20 cellular contexts compared by ENCODE assay signal in the genomic region with DNA sequence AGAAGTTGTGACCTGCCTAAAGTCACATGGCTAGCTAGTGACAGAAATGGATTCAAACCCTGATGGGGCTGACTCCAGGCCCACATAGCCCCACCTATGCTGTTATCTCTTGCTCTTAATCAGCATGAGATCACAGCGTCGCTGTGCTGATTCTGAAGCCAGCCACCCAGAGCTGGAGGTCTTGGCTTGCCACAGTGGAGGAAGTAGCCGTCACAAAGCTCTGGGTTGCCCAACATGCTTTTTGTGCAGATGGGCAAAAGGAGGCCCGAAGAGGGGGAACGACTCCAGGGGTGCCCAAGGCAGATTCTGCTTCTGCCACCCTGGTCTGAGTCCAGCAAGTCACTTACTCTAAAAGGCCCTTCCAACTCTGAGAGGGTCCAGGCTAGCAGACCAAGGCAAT. TPM values are rescaled to one million over a fixed set of nuclear protein-coding genes. Genes with fewer than 3 reads are reported as not detected.
DNase-seq lines count a peak whose midpoint lies in the region; ATAC-seq and TF ChIP-seq lines count a peak whose summit lies in the region.
"Had no signal": no experiment of that assay in that cellular context is flagged by ENCODE, and none has a peak within 500 bp of the region (broad histone marks: within the 10 kb centered on the region; RNA-seq: fewer than 3 reads in every experiment).

No MANE protein-coding gene starts in this region.

- peak overlapping the region in 3 of 11 experiments; percentile 3 to 27 (median 24); a peak in 6 of 22 replicates for H3K9ac ChIP-seq in BLaER1 treated with 17β-estradiol and CSF1 and Interleukin-3, amounts not matched to agents 10 nM and 100 nM
- H3K9ac ChIP-seq: BLaER1 had no signal

- POLR2A ChIA-PET in naive thymus-derived CD4-positive, alpha-beta T cell (lab: Charles Lee): no interaction called here

- intact Hi-C loops in dendritic cell treated with granulocyte-macrophage colony-stimulating factor and Interleukin-4, amounts not matched to agents 40 ng/mL and 50 ng/mL, for 4 days (cut with micrococcal nuclease): no loop called here
- intact Hi-C loops in naive thymus-derived CD4-positive, alpha-beta T cell (cut with micrococcal nuclease): no loop called here
- intact Hi-C loops in Calu3 (cut with micrococcal nuclease; ENCODE audit: unreplicated experiment): no loop called here

- peak overlapping the region in 10 of 11 experiments; percentile 66 to 91 (median 74); a peak in 20 of 22 replicates for H3K4me2 ChIP-seq in BLaER1 treated with 17β-estradiol and CSF1 and Interleukin-3, amounts not matched to agents 10 nM and 100 nM

- H3K4me3 Mint-ChIP-seq in dendritic cell treated with granulocyte-macrophage colony-stimulating factor and Interleukin-4, amounts not matched to agents 40 ng/mL and 50 ng/mL, for 4 days: no peak overlapping the region
- H3K4me3 Mint-ChIP-seq in naive thymus-derived CD4-positive, alpha-beta T cell: no peak overlapping the region
- H3K4me3 Mint-ChIP-seq in Calu3 (ENCODE audit: low read depth, unreplicated experiment): no peak overlapping the region
- H3K4me3 Mint-ChIP-seq: activated naive CD8-positive, alpha-beta T cell; natural killer cell; stimulated activated naive CD8-positive, alpha-beta T cell treated with anti-CD3 and anti-CD28 coated beads, Interleukin-15, Interleukin-2, amounts not matched to agents 100 ng/mL and 50 ng/mL, for 24 hours; type B pancreatic cell had no signal

- H3K9me3 ChIP-seq in BLaER1 treated with 17β-estradiol and CSF1 and Interleukin-3, amounts not matched to agents 10 nM and 100 nM (replicated peaks in 1 of 11): peaks cover 0 to 7% (median 3%) of the 10 kb centered on the region in 11 experiments; a peak in 7 of 22 replicates
- no peaks in the 10 kb centered on the region for H3K9me3 ChIP-seq in naive thymus-derived CD4-positive, alpha-beta T cell (ENCODE audit: control insufficient read depth in 2 of 3, low read length in 3 of 3)
- H3K9me3 ChIP-seq: BLaER1 had no signal

- DNase-seq in NOMO-1 treated with dmso at 0.1 percent for 144 hours (lab: John Stamatoyannopoulos, UW; ENCODE audit: unreplicated experiment): peak; percentile 89
- no peak for DNase-seq in naive thymus-derived CD4-positive, alpha-beta T cell
- DNase-seq in activated CD8-positive, alpha-beta memory T cell treated with anti-CD3 and anti-CD28 coated beads, Interleukin-2, amount 50 U/mL, for 48 hours: no peak
- DNase-seq in coronary artery (ENCODE audit: low spot score): no peak
- DNase-seq in Calu3: no peak
- DNase-seq in 8988T: no peak
- DNase-seq: HCEC 1CT; natural killer cell; NCI-H1092; NCI-H2107; NCI-H524 treated with DMSO at 0.1 percent for 48 hours; SJCRH30; stimulated activated CD4-positive, alpha-beta T cell treated with anti-CD3 and anti-CD28 coated beads, Interleukin-2, amount 100 ng/mL, for 48 hours had no signal

- H3K4me1 Mint-ChIP-seq in dendritic cell treated with granulocyte-macrophage colony-stimulating factor and Interleukin-4, amounts not matched to agents 40 ng/mL and 50 ng/mL, for 4 days (ENCODE audit: low read depth): peaks cover 52% of the 10 kb centered on the region
- peaks cover 0 to 7% (median 0%) of the 10 kb centered on the region in 7 donors for H3K4me1 Mint-ChIP-seq in naive thymus-derived CD4-positive, alpha-beta T cell
- no peaks in the 10 kb centered on the region for H3K4me1 Mint-ChIP-seq in Calu3 (ENCODE audit: low read depth, unreplicated experiment)
- H3K4me1 Mint-ChIP-seq: natural killer cell had no signal

- no peaks in the 10 kb centered on the region for H3K27me3 ChIP-seq in BLaER1 treated with 17β-estradiol and CSF1 and Interleukin-3, amounts not matched to agents 10 nM and 100 nM
- no peaks in the 10 kb centered on the region for H3K27me3 ChIP-seq in naive thymus-derived CD4-positive, alpha-beta T cell (ENCODE audit: control insufficient read depth in 2 of 2, insufficient read depth in 2 of 2, low read length in 2 of 2)
- H3K27me3 ChIP-seq: BLaER1 had no signal

- peak overlapping the region; percentile 40 for H3K27ac Mint-ChIP-seq in dendritic cell treated with granulocyte-macrophage colony-stimulating factor and Interleukin-4, amounts not matched to agents 40 ng/mL and 50 ng/mL, for 4 days
- H3K27ac Mint-ChIP-seq in naive thymus-derived CD4-positive, alpha-beta T cell: no peak overlapping the region
- H3K27ac Mint-ChIP-seq in Calu3 (ENCODE audit: unreplicated experiment): no peak overlapping the region
- H3K27ac Mint-ChIP-seq: activated naive CD8-positive, alpha-beta T cell; natural killer cell; stimulated activated naive CD8-positive, alpha-beta T cell treated with anti-CD3 and anti-CD28 coated beads, Interleukin-15, Interleukin-2, amounts not matched to agents 100 ng/mL and 50 ng/mL, for 24 hours; type B pancreatic cell had no signal

- H3K36me3 Mint-ChIP-seq in dendritic cell treated with granulocyte-macrophage colony-stimulating factor and Interleukin-4, amounts not matched to agents 40 ng/mL and 50 ng/mL, for 4 days (ENCODE audit: low read depth): no peaks in the 10 kb centered on the region
- H3K36me3 Mint-ChIP-seq in naive thymus-derived CD4-positive, alpha-beta T cell: no peaks in the 10 kb centered on the region
- H3K36me3 Mint-ChIP-seq in Calu3 (ENCODE audit: insufficient read depth, unreplicated experiment): no peaks in the 10 kb centered on the region
- H3K36me3 Mint-ChIP-seq: activated naive CD8-positive, alpha-beta T cell; natural killer cell; type B pancreatic cell had no signal

- peak overlapping the region in 9 of 11 experiments; percentile 20 to 72 (median 57); a peak in 16 of 22 replicates for H3K27ac ChIP-seq in BLaER1 treated with 17β-estradiol and CSF1 and Interleukin-3, amounts not matched to agents 10 nM and 100 nM
- H3K27ac ChIP-seq in naive thymus-derived CD4-positive, alpha-beta T cell (ENCODE audit: low read depth, low read length): no peak overlapping the region
- no peak overlapping the region for H3K27ac ChIP-seq in coronary artery
- H3K27ac ChIP-seq: BLaER1, SJCRH30 had no signal

- H3K9me3 Mint-ChIP-seq in dendritic cell treated with granulocyte-macrophage colony-stimulating factor and Interleukin-4, amounts not matched to agents 40 ng/mL and 50 ng/mL, for 4 days: no peaks in the 10 kb centered on the region
- no peaks in the 10 kb centered on the region for H3K9me3 Mint-ChIP-seq in naive thymus-derived CD4-positive, alpha-beta T cell
- no peaks in the 10 kb centered on the region for H3K9me3 Mint-ChIP-seq in Calu3 (ENCODE audit: low read depth, unreplicated experiment)
- H3K9me3 Mint-ChIP-seq: natural killer cell; stimulated activated naive CD8-positive, alpha-beta T cell treated with anti-CD3 and anti-CD28 coated beads, Interleukin-15, Interleukin-2, amounts not matched to agents 100 ng/mL and 50 ng/mL, for 24 hours; type B pancreatic cell had no signal

- no peak for TF ChIP-seq CTCF in coronary artery (IDR thresholded peaks at IDR 0.05)
- TF ChIP-seq CTCF in Calu3 (IDR thresholded peaks at IDR 0.05; ENCODE audit: unreplicated experiment): no peak

- CTCF ChIA-PET in naive thymus-derived CD4-positive, alpha-beta T cell (lab: Charles Lee): no interaction called here
- CTCF ChIA-PET in Calu3 (lab: Charles Lee): no interaction called here

- no TSS peak for BruUV-seq in Calu3 (replicated peaks; lab: Mats Ljungman, UMichigan)

- H3K27me3 Mint-ChIP-seq in dendritic cell treated with granulocyte-macrophage colony-stimulating factor and Interleukin-4, amounts not matched to agents 40 ng/mL and 50 ng/mL, for 4 days: peaks cover 2% of the 10 kb centered on the region
- peaks cover 0 to 5% (median 0%) of the 10 kb centered on the region in 5 donors for H3K27me3 Mint-ChIP-seq in naive thymus-derived CD4-positive, alpha-beta T cell
- H3K27me3 Mint-ChIP-seq in Calu3 (ENCODE audit: unreplicated experiment): peaks cover 44% of the 10 kb centered on the region
- H3K27me3 Mint-ChIP-seq: activated naive CD8-positive, alpha-beta T cell had no signal

- H3K4me1 ChIP-seq in BLaER1 treated with 17β-estradiol and CSF1 and Interleukin-3, amounts not matched to agents 10 nM and 100 nM: peaks cover 12 to 60% (median 36%) of the 10 kb centered on the region in 10 experiments
- H3K4me1 ChIP-seq in naive thymus-derived CD4-positive, alpha-beta T cell (ENCODE audit: control insufficient read depth in 2 of 2, insufficient read depth in 2 of 2, low read length in 2 of 2): no peaks in the 10 kb centered on the region

- H3K36me3 ChIP-seq in BLaER1 treated with 17β-estradiol and CSF1 and Interleukin-3, amounts not matched to agents 10 nM and 100 nM: no peaks in the 10 kb centered on the region
- no peaks in the 10 kb centered on the region for H3K36me3 ChIP-seq in naive thymus-derived CD4-positive, alpha-beta T cell (ENCODE audit: control insufficient read depth in 2 of 3, insufficient read depth in 3 of 3, low read length in 3 of 3)
- H3K36me3 ChIP-seq: BLaER1, SJCRH30 had no signal

- H4K20me1 ChIP-seq in BLaER1 treated with 17β-estradiol and CSF1 and Interleukin-3, amounts not matched to agents 10 nM and 100 nM: no peaks in the 10 kb centered on the region
- H4K20me1 ChIP-seq: BLaER1 had no signal

- ATAC-seq in naive thymus-derived CD4-positive, alpha-beta T cell: peak; percentile 82
- ATAC-seq: GM12878 had no signal

- no peak overlapping the region for H3K4me3 ChIP-seq in BLaER1 treated with 17β-estradiol and CSF1 and Interleukin-3, amounts not matched to agents 10 nM and 100 nM
- H3K4me3 ChIP-seq in naive thymus-derived CD4-positive, alpha-beta T cell (ENCODE audit: low read length): no peak overlapping the region
- H3K4me3 ChIP-seq in coronary artery: no peak overlapping the region
- H3K4me3 ChIP-seq: BLaER1, GM12878, SJCRH30 had no signal

RNA-seq across cellular contexts. Expression of a gene that starts 14.7 kb away (rescaled TPM):
- total RNA-seq in naive thymus-derived CD4-positive, alpha-beta T cell: 1 to 10 TPM in 4 of 5 experiments, under 1 TPM in 1; 0.70 to 8.7 (median 4.4) TPM
- under 1 TPM; 0.14 to 0.43 TPM for polyA plus RNA-seq in naive thymus-derived CD4-positive, alpha-beta T cell
- 3.9 and 4.9 TPM in 2 replicates for total RNA-seq in Calu3 (2022)

RNA-seq across cellular contexts. Expression of a gene that starts 38.5 kb away (rescaled TPM):
- 1 to 10 TPM in 2 of 5 experiments, under 1 TPM in 2, not detected in 1; 0.30 to 8.1 (median 0.83) TPM for total RNA-seq in naive thymus-derived CD4-positive, alpha-beta T cell
- under 1 TPM in 1 of 2 donors, not detected in 1; 0.05 TPM for polyA plus RNA-seq in naive thymus-derived CD4-positive, alpha-beta T cell
- total RNA-seq in Calu3 (2022): 0.59 and 0.78 TPM in 2 replicates

RNA-seq across cellular contexts. Expression of a gene that starts 56.9 kb away (rescaled TPM):
- 10 to 100 TPM; 12.4 to 21.7 (median 19.5) TPM for total RNA-seq in naive thymus-derived CD4-positive, alpha-beta T cell
- 10 to 100 TPM in 1 of 2 donors, 1 to 10 TPM in 1; 8.2 to 14.5 TPM for polyA plus RNA-seq in naive thymus-derived CD4-positive, alpha-beta T cell
- 17.6 and 21.8 TPM in 2 replicates for total RNA-seq in Calu3 (2022)

Comparison
In these comparisons a context has a peak if more than half of its experiments do, and no peak if none do; other contexts are left out.
1. H3K27ac ChIP-seq: peak in BLaER1 treated with 17β-estradiol and CSF1 and Interleukin-3, amounts not matched to agents 10 nM and 100 nM (9 of 11); none in naive thymus-derived CD4-positive, alpha-beta T cell (single experiment) and coronary artery (0 of 2).